15 cellular contexts compared by ENCODE assay signal in the genomic region with DNA sequence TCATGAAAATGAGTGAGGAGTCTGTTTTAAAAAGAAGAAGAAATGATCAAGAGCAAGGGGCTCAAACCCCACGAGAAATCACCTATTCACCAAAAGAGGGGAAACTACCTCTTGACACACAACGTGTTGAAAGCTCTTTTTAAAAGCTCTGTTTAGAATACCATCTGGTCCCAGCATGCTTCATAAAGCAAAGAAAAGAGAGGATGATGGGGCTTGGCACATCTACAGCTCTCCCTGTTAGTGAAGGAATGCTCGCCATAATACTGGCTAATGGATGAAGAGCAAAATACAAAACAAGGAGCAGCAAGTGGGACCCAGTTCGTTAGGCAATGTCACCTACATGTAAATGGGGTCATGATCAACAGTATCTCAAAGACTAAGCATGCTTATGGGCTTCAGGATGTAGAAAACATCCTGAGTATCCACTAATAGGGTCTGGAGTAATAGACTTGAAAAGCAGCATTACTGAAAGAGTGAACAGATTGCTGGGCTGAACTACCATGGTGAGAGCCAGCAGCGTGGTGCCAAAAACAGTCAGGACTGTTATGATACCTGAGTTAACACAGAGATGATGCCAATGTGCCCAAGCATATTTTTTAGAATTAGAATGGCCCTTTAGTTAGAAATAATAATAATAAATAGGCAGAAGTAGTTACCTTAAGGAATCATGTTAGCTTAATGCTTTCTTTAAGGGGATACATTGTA.
A peak's percentile ranks its signal among the peaks of the same experiment; 100 is the strongest.
DNase-seq lines count a peak whose midpoint lies in the region; ATAC-seq and TF ChIP-seq lines count a peak whose summit lies in the region.
"Had no signal": no experiment of that assay in that cellular context is flagged by ENCODE, and none has a peak within 500 bp of the region (broad histone marks: within the 10 kb centered on the region; RNA-seq: fewer than 3 reads in every experiment).

No MANE protein-coding gene starts in this region.

- H3K36me3 ChIP-seq in GM23248 (ENCODE audit: low read depth) (no peaks in the 10 kb centered on the region), adipocyte (ENCODE audit: control insufficient read depth, insufficient read depth, low read length, severe bottlenecking) (no peaks in the 10 kb centered on the region)

- peaks cover 34% of the 10 kb centered on the region for H3K4me1 ChIP-seq in GM23248 (ENCODE audit: insufficient read depth)
- H3K4me1 ChIP-seq in adipocyte (ENCODE audit: control insufficient read depth, insufficient read depth, low read length) = peaks cover 2% of the 10 kb centered on the region

- no peak for ATAC-seq in HG02885 (IDR thresholded peaks at IDR 0.05; ENCODE audit: poor library complexity, unreplicated experiment)
- no peak for ATAC-seq in HG02870 (IDR thresholded peaks at IDR 0.05; ENCODE audit: unreplicated experiment)

- 27 to 32% methylated on average over 5 of the region's 5 CpGs for WGBS in GM23248 (ENCODE audit: low coverage in 1 of 2, low lambda C conversion rate in 2 of 2, missing lambda C conversion rate in 2 of 2), 2 experiments

- H3K9me3 ChIP-seq in GM23248 (ENCODE audit: low read depth) (no peaks in the 10 kb centered on the region), adipocyte (ENCODE audit: control insufficient read depth, low read length) (no peaks in the 10 kb centered on the region)

- peaks cover 27% of the 10 kb centered on the region for H3F3A ChIP-seq in GM23248 (ENCODE audit: insufficient read depth)

- no peak overlapping the region for H3K4me2 ChIP-seq in GM23248 (ENCODE audit: unreplicated experiment)
- H3K4me2 ChIP-seq: KMS-11 had no signal

- peak; percentile 11 for DNase-seq in EH (ENCODE audit: low read depth)
- peak; percentile 9 for DNase-seq in GM23248
- peak; percentile 16 for DNase-seq in adipocyte (ENCODE audit: low read depth)
- peak; percentile 5 for DNase-seq in pons (ENCODE audit: low spot score)
- no peak for DNase-seq in HEK293T (ENCODE audit: extremely low spot score)
- DNase-seq: GF-D8, NCI-H2029, NCI-H510A, NCI-H82, T-helper 1 cell had no signal

- no peaks in the 10 kb centered on the region for H3K9me2 ChIP-seq in GM23248 (ENCODE audit: insufficient read depth)

- no peak overlapping the region for H3K4me3 ChIP-seq in GM23248
- no peak overlapping the region for H3K4me3 ChIP-seq in adipocyte (ENCODE audit: low read length)

- no peak overlapping the region for H3K27ac ChIP-seq in GM23248
- H3K27ac ChIP-seq: HL-60, KMS-11, RWPE1 had no signal

- POLR2A ChIA-PET in HEK293T (lab: Yijun Ruan, JAX) = no interaction called here

- H3K27me3 ChIP-seq in GM23248 (replicated peaks; ENCODE audit: insufficient read depth) = no peaks in the 10 kb centered on the region
- no peaks in the 10 kb centered on the region for H3K27me3 ChIP-seq in adipocyte (replicated peaks; ENCODE audit: control insufficient read depth, insufficient read depth, low read length)

- no peak overlapping the region for H3K9ac ChIP-seq in GM23248
- H3K9ac ChIP-seq in adipocyte (ENCODE audit: low read length) = no peak overlapping the region
- H3K9ac ChIP-seq: KMS-11 had no signal

- in situ Hi-C loops in GM23248 (cut with MboI) = no loop called here

- H4K20me1 ChIP-seq in GM23248 (ENCODE audit: insufficient read depth) = no peaks in the 10 kb centered on the region

- CTCF ChIA-PET in HEK293T (lab: Yijun Ruan, JAX) = no interaction called here

- no peaks in the 10 kb centered on the region for H3K79me2 ChIP-seq in GM23248 (ENCODE audit: insufficient read depth)

- H2AFZ ChIP-seq in GM23248 = no peak overlapping the region

TF ChIP-seq in HEK293T, 16 proteins besides CTCF, POLR2A, EP300 and RAD21:
- TF ChIP-seq FOXM1 (IDR thresholded peaks at IDR 0.05; ENCODE audit: borderline replicate concordance) (no peak), ARNT (IDR thresholded peaks at IDR 0.05) (no peak), LEF1 (IDR thresholded peaks at IDR 0.05; ENCODE audit: borderline replicate concordance) (no peak), TARDBP (IDR thresholded peaks at IDR 0.05) (no peak), FOXK2 (IDR thresholded peaks at IDR 0.05) (no peak), BHLHE40 (IDR thresholded peaks at IDR 0.05; ENCODE audit: borderline replicate concordance) (no peak), CTBP1 (IDR thresholded peaks at IDR 0.05; ENCODE audit: borderline replicate concordance) (no peak), HDGF (IDR thresholded peaks at IDR 0.05; ENCODE audit: borderline replicate concordance) (no peak), ELF4 (IDR thresholded peaks at IDR 0.05) (no peak), L3MBTL2 (conservative IDR thresholded peaks at IDR 0.05) (no peak), NFRKB (IDR thresholded peaks at IDR 0.05) (no peak), FOXA1 (IDR thresholded peaks at IDR 0.05) (no peak), ZNF384 (IDR thresholded peaks at IDR 0.05) (no peak), SUZ12 (IDR thresholded peaks at IDR 0.05) (no peak), SP1 (IDR thresholded peaks at IDR 0.05) (no peak)
- TF ChIP-seq, protein P1, sequence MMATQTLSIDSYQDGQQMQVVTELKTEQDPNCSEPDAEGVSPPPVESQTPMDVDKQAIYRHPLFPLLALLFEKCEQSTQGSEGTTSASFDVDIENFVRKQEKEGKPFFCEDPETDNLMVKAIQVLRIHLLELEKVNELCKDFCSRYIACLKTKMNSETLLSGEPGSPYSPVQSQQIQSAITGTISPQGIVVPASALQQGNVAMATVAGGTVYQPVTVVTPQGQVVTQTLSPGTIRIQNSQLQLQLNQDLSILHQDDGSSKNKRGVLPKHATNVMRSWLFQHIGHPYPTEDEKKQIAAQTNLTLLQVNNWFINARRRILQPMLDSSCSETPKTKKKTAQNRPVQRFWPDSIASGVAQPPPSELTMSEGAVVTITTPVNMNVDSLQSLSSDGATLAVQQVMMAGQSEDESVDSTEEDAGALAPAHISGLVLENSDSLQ (IDR thresholded peaks at IDR 0.05) = no peak
